ENCODE assay signal across 16 cellular contexts in the genomic region with DNA sequence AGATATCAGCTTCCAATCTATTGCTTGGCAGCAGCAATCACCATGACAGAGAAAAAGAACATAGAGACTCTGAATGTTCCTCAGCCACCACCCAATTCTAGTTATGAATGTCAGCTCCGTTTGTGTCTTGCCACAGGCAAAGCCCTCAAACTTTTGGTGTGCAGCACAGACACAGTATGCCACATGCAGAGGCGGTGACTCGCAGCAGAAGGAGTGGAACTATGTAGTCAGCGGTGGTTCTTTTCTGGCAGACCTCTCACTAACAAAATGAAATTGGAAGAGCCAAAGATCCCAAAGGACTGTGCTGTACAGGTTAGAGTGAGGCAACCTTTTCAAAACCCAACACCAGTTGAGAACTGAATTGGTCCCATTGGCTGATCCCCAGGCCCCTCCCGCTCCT.
DNase-seq lines count a peak whose midpoint lies in the region; ATAC-seq lines count a peak whose summit lies in the region.
"Had no signal": no experiment of that assay in that cellular context is flagged by ENCODE, and none has a peak within 500 bp of the region (broad histone marks: within the 10 kb centered on the region; RNA-seq: fewer than 3 reads in every experiment).

No MANE protein-coding gene starts in this region.

- ATAC-seq in activated CD4-positive, CD25-positive, alpha-beta regulatory T cell treated with anti-CD3 and anti-CD28 coated beads, Interleukin-2, amount 50 U/mL, for 24 hours = peak; percentile 45 to 60
- no peak for ATAC-seq in GM19455 (IDR thresholded peaks at IDR 0.05; ENCODE audit: unreplicated experiment)
- ATAC-seq: heart right ventricle had no signal

- DNase-seq in activated CD4-positive, CD25-positive, alpha-beta regulatory T cell treated with anti-CD3 and anti-CD28 coated beads, Interleukin-2, amount 50 U/mL, for 72 hours = no peak
- peak; percentile 6 for DNase-seq in ELR (ENCODE audit: low read depth)
- peak; percentile 53 for DNase-seq in astrocyte of the hippocampus (ENCODE audit: low read depth, low spot score)
- DNase-seq in myocyte (ENCODE audit: low read depth) = peak; percentile 83
- DNase-seq in amniotic stem cell (lab: John Stamatoyannopoulos, UW) = no peak
- DNase-seq in hepatic stellate cell (ENCODE audit: low spot score) = no peak
- DNase-seq: CD4-positive, CD25-positive, alpha-beta regulatory T cell; endodermal cell; heart right ventricle; Karpas-422; NCI-H187; NCI-H510A treated with DMSO at 0.1 percent for 48 hours; OCI-M1; spleen had no signal

Comparison
In these comparisons a context has a peak if more than half of its experiments do, and no peak if none do; other contexts are left out.
1. DNase-seq: peak in ELR (single experiment), astrocyte of the hippocampus (single experiment) and myocyte (single experiment); none in activated CD4-positive, CD25-positive, alpha-beta regulatory T cell treated with anti-CD3 and anti-CD28 coated beads, Interleukin-2, amount 50 U/mL, for 72 hours (single experiment), amniotic stem cell (single experiment) and hepatic stellate cell (single experiment).